ENCODE assay signal across 8 cellular contexts in genomic region chr2:54115284-54116137, GRCh38. TPM values are rescaled to one million over a fixed set of nuclear protein-coding genes. Genes with fewer than 3 reads are reported as not detected.
A peak's percentile ranks its signal among the peaks of the same experiment; 100 is the strongest.
DNase-seq lines count a peak whose midpoint lies in the region; ATAC-seq and TF ChIP-seq lines count a peak whose summit lies in the region.

TSS of gene ACYP2 (plus strand) at chr2:54115615.

- TF ChIP-seq RAD21 in SK-N-SH (IDR thresholded peaks at IDR 0.05; ENCODE audit: low read length) = peak; percentile 11; the same call in 1 of the 2 replicates

- H3F3A ChIP-seq in SK-N-SH (replicated peaks; ENCODE audit: insufficient read depth) = peaks cover 6% of the 10 kb centered on the region

- under 1% methylated on average over 38 of the region's 57 CpGs for WGBS in SK-N-SH (ENCODE audit: low lambda C conversion rate)
- WGBS in suprapubic skin = under 1% methylated on average over 47 of the region's 57 CpGs

- TF ChIP-seq POLR2A in suprapubic skin (IDR thresholded peaks at IDR 0.05) = peak; percentile 52 to 79

- H3K36me3 ChIP-seq in SK-N-SH (replicated peaks in 1 of 2; ENCODE audit: control insufficient read depth in 1 of 2, insufficient read depth in 2 of 2, low read length in 1 of 2) (no peaks in the 10 kb centered on the region), suprapubic skin (peaks cover 1% of the 10 kb centered on the region)

- H3K9ac ChIP-seq in SK-N-SH = peak within 1 kb of the TSS; percentile 100

- ATAC-seq in HG02610 (IDR thresholded peaks at IDR 0.05; ENCODE audit: unreplicated experiment) = peak; percentile 87

- CTCF ChIA-PET in SK-N-SH (lab: Yijun Ruan, JAX) = interaction anchor here (1.0 to 2.3 kb wide), 6 partner anchors 9 to 589 kb away, joined by 3 to 9 read pairs (median 6); no protein-coding TSS in a partner anchor

- no peak for TF ChIP-seq EP300 in SK-N-SH (IDR thresholded peaks at IDR 0.05; ENCODE audit: borderline replicate concordance in 1 of 2, low read depth in 1 of 2, low read length in 1 of 2)
- no peak for TF ChIP-seq EP300 in suprapubic skin (IDR thresholded peaks at IDR 0.05)

- no peaks in the 10 kb centered on the region for H3K9me2 ChIP-seq in SK-N-SH

- H2AFZ ChIP-seq in SK-N-SH (ENCODE audit: low read depth) = peak within 1 kb of the TSS; percentile 92

- H3K4me3 ChIP-seq in SK-N-SH (ENCODE audit: low read depth in 2 of 2, low read length in 1 of 2) (peak within 1 kb of the TSS; percentile 76 to 78), suprapubic skin (peak within 1 kb of the TSS; percentile 78)

- DNase-seq in GM10266 (ENCODE audit: extremely low spot score) = peak; percentile 89
- peak; percentile 92 for DNase-seq in NCI-H1092 (lab: John Stamatoyannopoulos, UW)
- DNase-seq in SK-N-SH = peak; percentile 96
- peak; percentile 91 for DNase-seq in activated naive CD4-positive, alpha-beta T cell treated with anti-CD3 and anti-CD28 coated beads, Interleukin-2, amount 50 U/mL, for 16 hours
- peak; percentile 97 for DNase-seq in globus pallidus (ENCODE audit: low spot score)
- peak; percentile 95 for DNase-seq in occipital lobe (lab: John Stamatoyannopoulos, UW)
- peak; percentile 98 for DNase-seq in suprapubic skin (ENCODE audit: low spot score in 2 of 2)

- POLR2A ChIA-PET in SK-N-SH (lab: Yijun Ruan, JAX) = interaction anchor here (0.5 to 1.5 kb wide), 5 partner anchors 9 to 442 kb away, joined by 3 to 4 read pairs (median 3); a partner anchor contains a TSS

- peak within 1 kb of the TSS; percentile 98 to 100 for H3K27ac ChIP-seq in SK-N-SH (ENCODE audit: low read depth in 2 of 2, low read length in 1 of 2)
- peak within 1 kb of the TSS; percentile 100 for H3K27ac ChIP-seq in suprapubic skin

- H3K4me2 ChIP-seq in SK-N-SH = peak within 1 kb of the TSS; percentile 86

- H3K27me3 ChIP-seq in SK-N-SH (ENCODE audit: insufficient read depth) (no peaks in the 10 kb centered on the region), suprapubic skin (no peaks in the 10 kb centered on the region)

- peaks cover 0 to 10% of the 10 kb centered on the region in 2 experiments; a peak in 2 of 4 replicates for H3K4me1 ChIP-seq in SK-N-SH (ENCODE audit: control insufficient read depth in 1 of 2, insufficient read depth in 2 of 2, low read depth in 1 of 2, low read length in 1 of 2)
- H3K4me1 ChIP-seq in suprapubic skin = peaks cover 10% of the 10 kb centered on the region

- peaks cover 12% of the 10 kb centered on the region; the same call in 1 of the 2 replicates for H3K79me2 ChIP-seq in SK-N-SH (ENCODE audit: insufficient read depth)

- no peaks in the 10 kb centered on the region for H4K20me1 ChIP-seq in SK-N-SH (ENCODE audit: insufficient read depth)

- H3K9me3 ChIP-seq in SK-N-SH (peaks cover 9% of the 10 kb centered on the region; the same call in 1 of the 2 replicates), suprapubic skin (peaks cover 1% of the 10 kb centered on the region)

- no peak for TF ChIP-seq CTCF in GM10266 (IDR thresholded peaks at IDR 0.05; ENCODE audit: control insufficient read depth, insufficient read depth, low read depth, missing control alignments)
- TF ChIP-seq CTCF in SK-N-SH (IDR thresholded peaks at IDR 0.05) = peak; percentile 43
- TF ChIP-seq CTCF in suprapubic skin (IDR thresholded peaks at IDR 0.05) = peak in 1 of 2 donors; percentile 30

TF ChIP-seq in SK-N-SH, 30 proteins besides CTCF, POLR2A, EP300 and RAD21 (continues in another document):
- TF ChIP-seq JUND (IDR thresholded peaks at IDR 0.05) (no peak), PBX3 (IDR thresholded peaks at IDR 0.05) (0 out of 2 replicates have a peak, but pooled peaks have one; percentile 2), RXRA (IDR thresholded peaks at IDR 0.05; ENCODE audit: borderline replicate concordance, low read depth) (no peak), EZH2phosphoT487 (IDR thresholded peaks at IDR 0.05; ENCODE audit: borderline replicate concordance, low read depth) (no peak), RFX5 (IDR thresholded peaks at IDR 0.05; ENCODE audit: low read length) (no peak), FOXJ3 (CRISPR knock-in tag; IDR thresholded peaks at IDR 0.05) (no peak), FOSL2 (IDR thresholded peaks at IDR 0.05; ENCODE audit: borderline replicate concordance, low read depth) (no peak), YY1 (IDR thresholded peaks at IDR 0.05; ENCODE audit: low read depth) (peak; percentile 90; the same call in 1 of the 2 replicates), GABPA (IDR thresholded peaks at IDR 0.05; ENCODE audit: low read depth) (peak; percentile 82), TEAD4 (IDR thresholded peaks at IDR 0.05; ENCODE audit: borderline replicate concordance, insufficient read depth) (no peak), GATA2 (CRISPR knock-in tag; IDR thresholded peaks at IDR 0.05) (no peak), MAX (IDR thresholded peaks at IDR 0.05; ENCODE audit: low read depth) (peak; percentile 56; the same call in 1 of the 2 replicates), USF1 (IDR thresholded peaks at IDR 0.05; ENCODE audit: borderline replicate concordance, low read depth) (no peak), FOXM1 (IDR thresholded peaks at IDR 0.05; ENCODE audit: low read depth) (no peak), CHD2 (IDR thresholded peaks at IDR 0.05; ENCODE audit: low read length, partially characterized antibody) (peak; percentile 29), NRF1 (IDR thresholded peaks at IDR 0.05; ENCODE audit: low read depth, low read length) (peak; percentile 83), TAF1 (IDR thresholded peaks at IDR 0.05; ENCODE audit: borderline replicate concordance, low read depth, low read length) (peak; percentile 86), ELF1 (IDR thresholded peaks at IDR 0.05) (peak; percentile 78; the same call in 1 of the 2 replicates), IRF3 (IDR thresholded peaks at IDR 0.05; ENCODE audit: low read depth, low read length) (no peak), MXI1 (IDR thresholded peaks at IDR 0.05; ENCODE audit: low read depth, low read length) (peak; percentile 51; the same call in 1 of the 2 replicates), USF2 (IDR thresholded peaks at IDR 0.05; ENCODE audit: borderline replicate concordance, low read depth, low read length) (no peak), RCOR1 (IDR thresholded peaks at IDR 0.05; ENCODE audit: low read length) (no peak; the same call in 1 of the 2 replicates)

RNA-seq across cellular contexts. Expression of gene ACYP2, which starts in this region (rescaled TPM):
- 7.6 and 8.8 TPM in 2 replicates for polyA plus RNA-seq in SK-N-SH (2012; rRNA removed)
- 11.1 and 12.5 TPM in 2 replicates for polyA plus RNA-seq in SK-N-SH (2012; cell fraction: cytosol; rRNA removed)
- polyA plus RNA-seq in SK-N-SH (2012; cell fraction: nucleus; rRNA removed) = 3.7 and 4.8 TPM in 2 replicates
- total RNA-seq in occipital lobe (13.6 TPM), suprapubic skin (10 to 100 TPM in 3 of 4 donors, 1 to 10 TPM in 1; 9.1 to 20.2 (median 14.2) TPM)

Comparison
In these comparisons a context has a peak if more than half of its experiments do, and no peak if none do; other contexts are left out.
1. Peak in every context shown above with its lines: DNase-seq, ATAC-seq, H3K4me3 ChIP-seq and H3K27ac ChIP-seq.